8 cellular contexts compared by ENCODE assay signal in the genomic region with DNA sequence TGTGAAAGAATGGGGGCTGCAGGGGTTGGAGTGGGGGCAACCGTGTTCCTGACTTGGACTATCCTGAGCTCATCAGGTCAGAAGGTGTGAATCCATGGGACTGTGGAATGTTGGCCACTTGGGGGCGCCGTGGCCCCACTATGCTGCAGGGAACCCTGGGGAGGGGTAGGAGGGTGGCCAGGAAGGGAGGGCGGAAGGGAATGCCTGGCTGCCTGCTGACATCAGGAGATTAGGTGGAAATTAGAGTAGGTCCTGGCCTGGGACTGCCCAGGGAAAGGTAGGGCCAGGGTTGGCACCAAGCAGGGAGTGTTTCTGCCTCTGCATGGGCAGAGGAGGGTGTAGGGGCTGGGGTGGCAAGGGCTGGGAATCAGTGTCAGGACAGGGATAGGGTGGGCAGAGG.
A peak's percentile ranks its signal among the peaks of the same experiment; 100 is the strongest.
DNase-seq lines count a peak whose midpoint lies in the region; ATAC-seq and TF ChIP-seq lines count a peak whose summit lies in the region.

No MANE protein-coding gene starts in this region.

- ATAC-seq in GM19397 (IDR thresholded peaks at IDR 0.05; ENCODE audit: unreplicated experiment) (peak; percentile 54), HG02870 (IDR thresholded peaks at IDR 0.05; ENCODE audit: unreplicated experiment) (no peak), GM21515 (IDR thresholded peaks at IDR 0.05; ENCODE audit: unreplicated experiment) (no peak)
- peak; percentile 32 to 48 for ATAC-seq in natural killer cell treated with Interleukin-12 subunit alpha and Interleukin-12 subunit beta and Interleukin-15 and Interleukin-18, amount 100 ng/mL, for 72 hours

- H3K27ac Mint-ChIP-seq in natural killer cell treated with Interleukin-12 subunit alpha and Interleukin-12 subunit beta and Interleukin-15 and Interleukin-18, amount 100 ng/mL, for 72 hours: no peak overlapping the region

- no peak overlapping the region for H3K4me3 Mint-ChIP-seq in natural killer cell treated with Interleukin-12 subunit alpha and Interleukin-12 subunit beta and Interleukin-15 and Interleukin-18, amount 100 ng/mL, for 72 hours

- H3K27me3 Mint-ChIP-seq in natural killer cell treated with Interleukin-12 subunit alpha and Interleukin-12 subunit beta and Interleukin-15 and Interleukin-18, amount 100 ng/mL, for 72 hours: peaks cover 13 to 25% of the 10 kb centered on the region in 2 donors

- H3K36me3 Mint-ChIP-seq in natural killer cell treated with Interleukin-12 subunit alpha and Interleukin-12 subunit beta and Interleukin-15 and Interleukin-18, amount 100 ng/mL, for 72 hours: no peaks in the 10 kb centered on the region

- no peak overlapping the region for H3K27ac ChIP-seq in AG04450 (ENCODE audit: low read depth, low read length)

- H3K9me3 ChIP-seq in AG04450 (ENCODE audit: control insufficient read depth, insufficient read depth, low read length): peaks cover 26% of the 10 kb centered on the region

- DNase-seq in AG04450 (ENCODE audit: low read depth, low spot score) (no peak), RKO (ENCODE audit: low spot score) (peak; percentile 46), astrocyte of the spinal cord (ENCODE audit: low read depth, low spot score) (no peak), NK-92 (lab: John Stamatoyannopoulos, UW; ENCODE audit: unreplicated experiment) (no peak)
- no peak for DNase-seq in natural killer cell treated with Interleukin-12 subunit alpha and Interleukin-12 subunit beta and Interleukin-15 and Interleukin-18, amount 100 ng/mL, for 72 hours (ENCODE audit: low spot score)

- CTCF ChIA-PET in AG04450 (lab: Charles Lee): interaction anchor here (0.6 to 0.8 kb wide), 2 partner anchors 11 to 83 kb away, joined by 3 to 5 read pairs; no protein-coding TSS in a partner anchor

- no peaks in the 10 kb centered on the region for H3K9me3 Mint-ChIP-seq in natural killer cell treated with Interleukin-12 subunit alpha and Interleukin-12 subunit beta and Interleukin-15 and Interleukin-18, amount 100 ng/mL, for 72 hours

- POLR2A ChIA-PET in AG04450 (lab: Yijun Ruan, JAX): no interaction called here

- H3K4me3 ChIP-seq in AG04450 (ENCODE audit: low read depth, low read length): no peak overlapping the region
- no peak overlapping the region for H3K4me3 ChIP-seq in astrocyte of the spinal cord (ENCODE audit: low read depth, low read length)

- in situ Hi-C loops in astrocyte of the spinal cord (cut with HindIII; ENCODE audit: low sequenced_read_pairs): no loop called here

- TF ChIP-seq CTCF in AG04450 (IDR thresholded peaks at IDR 0.05; ENCODE audit: low read depth, low read length): 0 out of 2 replicates have a peak, but pooled peaks have one; percentile 12
- peak; percentile 33 for TF ChIP-seq CTCF in astrocyte of the spinal cord (IDR thresholded peaks at IDR 0.05; ENCODE audit: low read depth, low read length)

- no peaks in the 10 kb centered on the region for H3K27me3 ChIP-seq in AG04450 (ENCODE audit: control insufficient read depth, insufficient read depth, low read length)

- no peaks in the 10 kb centered on the region for H3K4me1 Mint-ChIP-seq in natural killer cell treated with Interleukin-12 subunit alpha and Interleukin-12 subunit beta and Interleukin-15 and Interleukin-18, amount 100 ng/mL, for 72 hours (ENCODE audit: low read depth in 2 of 2)

Comparison
In these comparisons a context has a peak if more than half of its experiments do, and no peak if none do; other contexts are left out.
1. ATAC-seq: peak in GM19397 (single experiment) and natural killer cell treated with Interleukin-12 subunit alpha and Interleukin-12 subunit beta and Interleukin-15 and Interleukin-18, amount 100 ng/mL, for 72 hours (2 of 2); none in HG02870 (single experiment) and GM21515 (single experiment).